Comparison of ENCODE assay signal across 1 cellular context in genomic region chr19:47839913-47840312, GRCh38.
TF ChIP-seq lines count a peak whose summit lies in the region.

No MANE protein-coding gene starts in this region.

TF ChIP-seq in HepG2, 621 proteins besides CTCF, POLR2A, EP300 and RAD21:
- no peak for TF ChIP-seq ZNF670 (CRISPR knock-in tag; IDR thresholded peaks at IDR 0.05; ENCODE audit: borderline replicate concordance)
- no peak for TF ChIP-seq ZNF207 (IDR thresholded peaks at IDR 0.05; ENCODE audit: borderline replicate concordance)
TF ChIP-seq in HepG2: peak in this region for 0.
